In genomic region chr1:58290685-58291372, GRCh38 we compare ENCODE assay signal across 12 cellular contexts.
DNase-seq lines count a peak whose midpoint lies in the region; ATAC-seq and TF ChIP-seq lines count a peak whose summit lies in the region.
"Had no signal": no experiment of that assay in that cellular context is flagged by ENCODE, and none has a peak within 500 bp of the region (broad histone marks: within the 10 kb centered on the region; RNA-seq: fewer than 3 reads in every experiment).

No MANE protein-coding gene starts in this region.

- H3K27me3 ChIP-seq in heart left ventricle = no peaks in the 10 kb centered on the region
- no peaks in the 10 kb centered on the region for H3K27me3 ChIP-seq in thyroid gland

- no peak for TF ChIP-seq POLR2A in heart left ventricle (IDR thresholded peaks at IDR 0.05)
- TF ChIP-seq POLR2A in thyroid gland (IDR thresholded peaks at IDR 0.05) = no peak

- ATAC-seq in heart left ventricle (peak in 2 of 4 donors; percentile 65 to 67), Right ventricle myocardium inferior (no peak), GM19397 (IDR thresholded peaks at IDR 0.05; ENCODE audit: unreplicated experiment) (no peak), GM21737 (IDR thresholded peaks at IDR 0.05; ENCODE audit: unreplicated experiment) (no peak)
- ATAC-seq: esophagus mucosa; naive thymus-derived CD4-positive, alpha-beta T cell had no signal

- H3K9me3 ChIP-seq in heart left ventricle (peaks cover 0 to 6% (median 0%) of the 10 kb centered on the region in 12 donors), thyroid gland (no peaks in the 10 kb centered on the region)

- H3K4me3 ChIP-seq in heart left ventricle = no peak overlapping the region
- H3K4me3 ChIP-seq in thyroid gland (replicated peaks in 1 of 3) = no peak overlapping the region

- intact Hi-C loops in heart left ventricle (cut with DNase I) = no loop called here
- intact Hi-C loops in Right ventricle myocardium inferior (cut with DNase I) = no loop called here
- intact Hi-C loops in thyroid gland (cut with DNase I) = no loop called here

- H3K36me3 ChIP-seq in heart left ventricle = no peaks in the 10 kb centered on the region
- H3K36me3 ChIP-seq in thyroid gland = no peaks in the 10 kb centered on the region

- 46 to 50% (median 48%) methylated on average over 6 of the region's 6 CpGs for whole genome bisulfite sequencing in heart left ventricle, 4 donors
- 52 to 56% methylated on average over 6 of the region's 6 CpGs for WGBS in thyroid gland, 2 donors

- H3K27ac ChIP-seq in heart left ventricle (no peak overlapping the region), thyroid gland (no peak overlapping the region)
- H3K27ac ChIP-seq: C4-2B had no signal

- DNase-seq in heart left ventricle (peak in 3 of 5 donors; percentile 10 to 41 (median 28)), Right ventricle myocardium inferior (ENCODE audit: missing footprints) (no peak), SK-MEL-5 (ENCODE audit: low read depth, low spot score) (peak; percentile 1), glomerular visceral epithelial cell (ENCODE audit: extremely low spot score) (peak; percentile 3), thyroid gland (peak; percentile 2), GM10248 (ENCODE audit: extremely low spot score) (no peak)
- DNase-seq: NCI-H146 had no signal

- TF ChIP-seq CTCF in heart left ventricle (IDR thresholded peaks at IDR 0.05) = no peak
- no peak for TF ChIP-seq CTCF in thyroid gland (IDR thresholded peaks at IDR 0.05)
- TF ChIP-seq CTCF in GM10248 (IDR thresholded peaks at IDR 0.05; ENCODE audit: control extremely low read depth, extremely low read depth, low read depth, missing control alignments) = no peak

- H3K4me1 ChIP-seq in heart left ventricle (no peaks in the 10 kb centered on the region), thyroid gland (no peaks in the 10 kb centered on the region)

- CTCF ChIA-PET in GM10248 (lab: Yijun Ruan, JAX) = interaction anchor here (1.0 kb wide), 1 partner anchor 9 kb away, joined by 3 read pairs; no protein-coding TSS in a partner anchor

- POLR2A ChIA-PET in GM10248 (lab: Yijun Ruan, JAX) = no interaction called here

- in situ Hi-C loops in SK-MEL-5 (cut with HindIII; ENCODE audit: low pct_unique_long_range_greater_than_20kb, low sequenced_read_pairs) = no loop called here

Comparison
In these comparisons a context has a peak if more than half of its experiments do, and no peak if none do; other contexts are left out.
1. DNase-seq: peak in heart left ventricle (3 of 5), SK-MEL-5 (single experiment), glomerular visceral epithelial cell (single experiment) and thyroid gland (2 of 2); none in Right ventricle myocardium inferior (single experiment) and GM10248 (single experiment).